18 cellular contexts compared by ENCODE assay signal in genomic region chr9:79213417-79214125, GRCh38.
"Had no signal": no experiment of that assay in that cellular context is flagged by ENCODE, and none has a peak within 500 bp of the region (broad histone marks: within the 10 kb centered on the region; RNA-seq: fewer than 3 reads in every experiment).

No MANE protein-coding gene starts in this region.

- H3K27ac ChIP-seq: epithelial cell of prostate, hepatocyte, left lung, neural progenitor cell, ovary, tibial artery, uterus had no signal

- H3K27me3 ChIP-seq: hepatocyte, left lung, neural progenitor cell, ovary, tibial artery, uterus had no signal

- FAIRE-seq: bronchial epithelial cell, kidney had no signal

- H3K36me3 ChIP-seq: left lung, neural progenitor cell, ovary, tibial artery, uterus had no signal

- ATAC-seq: activated T-helper 17 cell treated with anti-CD3 and anti-CD28 coated beads, Interleukin-2, amount 50 U/mL, for 72 hours; left lung had no signal

- H3K9me3 ChIP-seq: left lung, ovary, tibial artery, uterus had no signal

- H3K36me3 Mint-ChIP-seq: naive B cell, neural progenitor cell had no signal

- H3K27me3 Mint-ChIP-seq: activated T-helper 17 cell treated with anti-CD3 and anti-CD28 coated beads, Interleukin-2, amount 50 U/mL, for 72 hours; naive B cell had no signal

- H3K4me1 ChIP-seq: left lung, tibial artery, uterus had no signal

- DNase-seq: activated naive CD4-positive, alpha-beta T cell treated with Interleukin-2 at 50 U/mL for 16 hours; activated T-cell treated with anti-CD3 and anti-CD28 coated beads for 4 hours; anterior cingulate cortex; kidney; left lung; mammary epithelial cell; naive B cell; ovary; stimulated activated CD4-positive, alpha-beta T cell treated with anti-CD3 and anti-CD28 coated beads, Interleukin-15, amount 100 ng/mL, for 24 hours; stimulated activated CD4-positive, alpha-beta T cell treated with anti-CD3 and anti-CD28 coated beads, Interleukin-4, amount 100 ng/mL, for 24 hours; stimulated activated naive CD4-positive, alpha-beta T cell; tibial artery; uterus had no signal

- H3K4me1 Mint-ChIP-seq: activated T-helper 17 cell treated with anti-CD3 and anti-CD28 coated beads, Interleukin-2, amount 50 U/mL, for 72 hours; naive B cell had no signal

- H3K9me3 Mint-ChIP-seq: activated T-helper 17 cell treated with anti-CD3 and anti-CD28 coated beads, Interleukin-2, amount 50 U/mL, for 72 hours; neural progenitor cell had no signal

- H3K4me3 ChIP-seq: hepatocyte, left lung, neural progenitor cell, ovary, tibial artery, uterus had no signal

- H3K27ac Mint-ChIP-seq: activated T-helper 17 cell treated with anti-CD3 and anti-CD28 coated beads, Interleukin-2, amount 50 U/mL, for 72 hours; naive B cell; neural progenitor cell had no signal

- H3K4me3 Mint-ChIP-seq: activated T-helper 17 cell treated with anti-CD3 and anti-CD28 coated beads, Interleukin-2, amount 50 U/mL, for 72 hours; naive B cell; neural progenitor cell had no signal
